11 cellular contexts compared by ENCODE assay signal in genomic region chr17:79721993-79722671, GRCh38. TPM values are rescaled to one million over a fixed set of nuclear protein-coding genes. Genes with fewer than 3 reads are reported as not detected.
DNase-seq lines count a peak whose midpoint lies in the region; ATAC-seq, FAIRE-seq and TF ChIP-seq lines count a peak whose summit lies in the region.
"Had no signal": no experiment of that assay in that cellular context is flagged by ENCODE, and none has a peak within 500 bp of the region (broad histone marks: within the 10 kb centered on the region; RNA-seq: fewer than 3 reads in every experiment).

No MANE protein-coding gene starts in this region.

- BruUV-seq in IMR-90 (replicated peaks; lab: Mats Ljungman, UMichigan), result no TSS peak
- BruUV-seq in HepG2 (replicated peaks; lab: Mats Ljungman, UMichigan), result no TSS peak

- TF ChIP-seq EP300 in HepG2 (IDR thresholded peaks at IDR 0.05; ENCODE audit: low read depth in 2 of 2, low read length in 2 of 2) (no peak), HepG2 (CRISPR knock-in tag; IDR thresholded peaks at IDR 0.05; ENCODE audit: borderline replicate concordance) (no peak)

- no peak overlapping the region for H4K8ac ChIP-seq in IMR-90 (ENCODE audit: low read depth in 2 of 2, low read length in 2 of 2)

- intact Hi-C loops in IMR-90 (cut with micrococcal nuclease) (no loop called here), HepG2 (cut with micrococcal nuclease; ENCODE audit: unreplicated experiment) (no loop called here), gastrocnemius medialis (cut with DNase I; ENCODE audit: low total_unique reads) (no loop called here)

- H2AK5ac ChIP-seq in IMR-90 (ENCODE audit: low read depth, low read length), result no peak overlapping the region

- H3K4me2 ChIP-seq in DOHH2 (ENCODE audit: low read length) (no peak overlapping the region), IMR-90 (ENCODE audit: low read depth, low read length) (no peak overlapping the region), HepG2 (ENCODE audit: low read depth, low read length) (peak overlapping the region; percentile 69)

- no peak overlapping the region for H2AK9ac ChIP-seq in IMR-90 (replicated peaks; ENCODE audit: low read depth, low read length, poor library complexity)

- H3K4me1 Mint-ChIP-seq in activated naive CD8-positive, alpha-beta T cell treated with anti-CD3 and anti-CD28 coated beads for 36 hours, result no peaks in the 10 kb centered on the region

- H3K36me3 ChIP-seq in DOHH2 (ENCODE audit: control insufficient read depth, low read length), result no peaks in the 10 kb centered on the region
- no peaks in the 10 kb centered on the region for H3K36me3 ChIP-seq in IMR-90 (ENCODE audit: control insufficient read depth, insufficient read depth, low read length)
- H3K36me3 ChIP-seq in HepG2 (replicated peaks in 1 of 2; ENCODE audit: control insufficient read depth in 1 of 2, insufficient read depth in 2 of 2, low read length in 2 of 2), result no peaks in the 10 kb centered on the region
- no peaks in the 10 kb centered on the region for H3K36me3 ChIP-seq in gastrocnemius medialis
- H3K36me3 ChIP-seq: neutrophil had no signal

- H4K20me1 ChIP-seq in DOHH2 (ENCODE audit: control insufficient read depth, insufficient read depth, low read depth, low read length) (no peaks in the 10 kb centered on the region), IMR-90 (ENCODE audit: insufficient read depth, low read length) (no peaks in the 10 kb centered on the region), HepG2 (ENCODE audit: insufficient read depth, low read length) (no peaks in the 10 kb centered on the region)

- H3K27me3 Mint-ChIP-seq in activated naive CD8-positive, alpha-beta T cell treated with anti-CD3 and anti-CD28 coated beads for 36 hours, result no peaks in the 10 kb centered on the region

- H2BK120ac ChIP-seq in IMR-90 (ENCODE audit: low read depth, low read length), result no peak overlapping the region

- no peaks in the 10 kb centered on the region for H3K9me1 ChIP-seq in IMR-90 (ENCODE audit: insufficient read depth, low read length)

- no peaks in the 10 kb centered on the region for H3K36me3 Mint-ChIP-seq in activated naive CD8-positive, alpha-beta T cell treated with anti-CD3 and anti-CD28 coated beads for 36 hours

- peak; percentile 15 for TF ChIP-seq CTCF in DOHH2 (IDR thresholded peaks at IDR 0.05; ENCODE audit: low read depth, low read length, poor library complexity, severe bottlenecking)
- TF ChIP-seq CTCF in IMR-90 (conservative IDR thresholded peaks at IDR 0.05; ENCODE audit: low read depth, low read length), result peak; percentile 16; the same call in 1 of the 2 replicates
- TF ChIP-seq CTCF in HepG2 (CRISPR knock-in tag; IDR thresholded peaks at IDR 0.05), result peak; percentile 88
- no peak for TF ChIP-seq CTCF in gastrocnemius medialis (IDR thresholded peaks at IDR 0.05 in 4 of 5, conservative IDR thresholded peaks at IDR 0.05 in 1 of 5)
- TF ChIP-seq CTCF in GM13976 (IDR thresholded peaks at IDR 0.05; ENCODE audit: borderline replicate concordance, control extremely low read depth, extremely low read depth, insufficient read depth, missing control alignments), result no peak

- H3K23ac ChIP-seq in IMR-90 (ENCODE audit: low read depth, low read length), result no peak overlapping the region

- H3K27me3 ChIP-seq in DOHH2 (ENCODE audit: control insufficient read depth, low read length), result no peaks in the 10 kb centered on the region
- peaks cover 3% of the 10 kb centered on the region; the same call in 1 of the 2 replicates for H3K27me3 ChIP-seq in IMR-90 (ENCODE audit: control insufficient read depth, insufficient read depth, low read length)
- H3K27me3 ChIP-seq in HepG2 (ENCODE audit: control insufficient read depth in 1 of 2, insufficient read depth in 2 of 2, low read length in 2 of 2), result peaks cover 0 to 23% of the 10 kb centered on the region in 2 experiments; a peak in 2 of 5 replicates
- H3K27me3 ChIP-seq in gastrocnemius medialis, result peaks cover 3 to 8% (median 3%) of the 10 kb centered on the region in 3 donors
- H3K27me3 ChIP-seq: neutrophil had no signal

- in situ Hi-C loops in IMR-90 (cut with MboI; ENCODE audit: low sequenced_read_pairs), result loop anchor here (25.0 kb wide), 1 partner anchor 635 kb away; no protein-coding TSS in a partner anchor
- in situ Hi-C loops in HepG2 (cut with HindIII; ENCODE audit: extremely low pct_ligation_motif_present, low pct_unique_long_range_greater_than_20kb), result no loop called here
- in situ Hi-C loops in gastrocnemius medialis (cut with MboI; ENCODE audit: low sequenced_read_pairs in 4 of 4), result no loop called here
- in situ Hi-C loops in GM13976 (cut with MboI; ENCODE audit: low sequenced_read_pairs, unreplicated experiment), result no loop called here

- peak; percentile 53; the same call in 1 of the 2 replicates for ATAC-seq in IMR-90 (ENCODE audit: low read depth)
- peak; percentile 93 for ATAC-seq in HepG2
- no peak for ATAC-seq in gastrocnemius medialis

- no peak overlapping the region for H3K27ac Mint-ChIP-seq in activated naive CD8-positive, alpha-beta T cell treated with anti-CD3 and anti-CD28 coated beads for 36 hours

- H3K9ac ChIP-seq in IMR-90 (ENCODE audit: low read depth, low read length) (no peak overlapping the region), HepG2 (ENCODE audit: insufficient read depth, low read depth, low read length) (no peak overlapping the region; the same call in 1 of the 2 replicates)

- WGBS in IMR-90 (ENCODE audit: extremely low coverage in 2 of 2, insufficient read length in 1 of 2), 2 experiments, result 46% methylated on average over 3 of the region's 10 CpGs; no CpG with 5 or more reads in 1 of the 2 experiments
- 15% methylated on average over 10 of the region's 10 CpGs for WGBS in HepG2 (ENCODE audit: low lambda C conversion rate)

- H3K4me3 ChIP-seq in DOHH2 (ENCODE audit: low read length), result no peak overlapping the region
- no peak overlapping the region for H3K4me3 ChIP-seq in IMR-90 (ENCODE audit: insufficient read depth, low read depth, low read length)
- H3K4me3 ChIP-seq in HepG2 (replicated peaks in 1 of 3; ENCODE audit: insufficient read depth in 1 of 3, low read depth in 2 of 3, low read length in 3 of 3), result peak overlapping the region in 2 of 3 experiments; percentile 7 to 57; a peak in 2 of 6 replicates
- H3K4me3 ChIP-seq in gastrocnemius medialis, result no peak overlapping the region

- H2AFZ ChIP-seq in IMR-90 (replicated peaks; ENCODE audit: low read length, poor library complexity), result no peak overlapping the region
- H2AFZ ChIP-seq in HepG2 (ENCODE audit: low read length), result no peak overlapping the region

- dilution Hi-C loops in IMR-90 (cut with HindIII; ENCODE audit: low sequenced_read_pairs, unreplicated experiment), result no loop called here

- POLR2A ChIA-PET in IMR-90 (lab: Charles Lee; ENCODE audit: unreplicated experiment), result no interaction called here
- POLR2A ChIA-PET in HepG2 (lab: Yijun Ruan, JAX), result interaction anchor here (1.5 kb wide), 2 partner anchors 17 to 19 kb away, joined by 5 to 7 read pairs; no protein-coding TSS in a partner anchor

- no peak overlapping the region for H2BK5ac ChIP-seq in IMR-90 (ENCODE audit: low read depth, low read length, poor library complexity, severe bottlenecking)

- peak; percentile 91 for FAIRE-seq in HepG2 (lab: Jason Lieb, UNC)

- CTCF ChIA-PET in IMR-90 (lab: Yijun Ruan, JAX), result interaction anchor here (0.6 kb wide), 1 partner anchor 13 kb away, joined by 3 read pairs; no protein-coding TSS in a partner anchor
- CTCF ChIA-PET in HepG2 (lab: Yijun Ruan, JAX; ENCODE audit: low intra/inter-chr PET ratio, low total read pairs), result interaction anchor here (1.9 kb wide), 1 partner anchor 89 kb away, joined by 8 read pairs; no protein-coding TSS in a partner anchor

- no peaks in the 10 kb centered on the region for H3F3A ChIP-seq in DOHH2 (ENCODE audit: control insufficient read depth, insufficient read depth)

- H3K56ac ChIP-seq in IMR-90 (ENCODE audit: extremely low read depth, insufficient read depth, low read length), result no peak overlapping the region

- no peak overlapping the region for H2BK20ac ChIP-seq in IMR-90 (ENCODE audit: low read depth, low read length)

- H3K4me3 Mint-ChIP-seq in activated naive CD8-positive, alpha-beta T cell treated with anti-CD3 and anti-CD28 coated beads for 36 hours, result no peak overlapping the region

- no peak overlapping the region for H3K18ac ChIP-seq in IMR-90 (ENCODE audit: low read depth, low read length)

- H3K4me1 ChIP-seq in DOHH2 (ENCODE audit: control insufficient read depth, low read length), result no peaks in the 10 kb centered on the region
- H3K4me1 ChIP-seq in IMR-90 (ENCODE audit: control insufficient read depth, insufficient read depth, low read length), result no peaks in the 10 kb centered on the region
- H3K4me1 ChIP-seq in HepG2 (ENCODE audit: insufficient read depth, low read length), result peaks cover 38% of the 10 kb centered on the region
- H3K4me1 ChIP-seq in gastrocnemius medialis, result no peaks in the 10 kb centered on the region

- H3K79me2 ChIP-seq in DOHH2 (ENCODE audit: control insufficient read depth, low read length) (no peaks in the 10 kb centered on the region), HepG2 (ENCODE audit: insufficient read depth, low read length) (no peaks in the 10 kb centered on the region)

- no peak for DNase-seq in IMR-90
- peak; percentile 70 for DNase-seq in SW480 (ENCODE audit: low spot score)
- DNase-seq in HepG2 (ENCODE audit: low spot score), result peak; percentile 64
- no peak for DNase-seq in epidermal melanocyte (ENCODE audit: insufficient read length, low spot score)
- no peak for DNase-seq in activated naive CD8-positive, alpha-beta T cell treated with anti-CD3 and anti-CD28 coated beads for 36 hours
- DNase-seq in gastrocnemius medialis, result no peak
- DNase-seq in GM13976 (ENCODE audit: low spot score), result no peak
- DNase-seq: cerebellar nuclear complex had no signal

- H3K9me2 ChIP-seq in DOHH2 (replicated peaks; ENCODE audit: control insufficient read depth, low read length), result no peaks in the 10 kb centered on the region

- no peak; the same call in 1 of the 2 replicates for TF ChIP-seq RAD21 in IMR-90 (IDR thresholded peaks at IDR 0.05; ENCODE audit: low read length)
- peak; percentile 82 for TF ChIP-seq RAD21 in HepG2 (CRISPR knock-in tag; IDR thresholded peaks at IDR 0.05)

- H4K91ac ChIP-seq in IMR-90 (ENCODE audit: insufficient read depth, low read depth, low read length), result no peak overlapping the region

- H3K9me3 Mint-ChIP-seq in activated naive CD8-positive, alpha-beta T cell treated with anti-CD3 and anti-CD28 coated beads for 36 hours, result peaks cover 1% of the 10 kb centered on the region

- no peak overlapping the region for H3K4ac ChIP-seq in IMR-90 (ENCODE audit: low read depth, low read length)

- no peaks in the 10 kb centered on the region for H3K79me1 ChIP-seq in IMR-90 (ENCODE audit: low read depth in 1 of 2, low read length in 2 of 2)

- H3K9me3 ChIP-seq in DOHH2 (ENCODE audit: control insufficient read depth, insufficient read depth, low read length) (no peaks in the 10 kb centered on the region), IMR-90 (ENCODE audit: control insufficient read depth, insufficient read depth, low read length) (0 out of 2 replicates have a peak, but pooled peaks cover 2% of the 10 kb centered on the region), HepG2 (ENCODE audit: low read length) (no peaks in the 10 kb centered on the region), gastrocnemius medialis (no peaks in the 10 kb centered on the region)
- H3K9me3 ChIP-seq: neutrophil had no signal

- no peak overlapping the region for H2BK15ac ChIP-seq in IMR-90 (ENCODE audit: low read depth, low read length)

- H4K5ac ChIP-seq in IMR-90 (ENCODE audit: low read depth, low read length), result no peak overlapping the region

- H3K27ac ChIP-seq in DOHH2 (ENCODE audit: low read depth, low read length) (no peak overlapping the region), IMR-90 (ENCODE audit: insufficient read depth, low read length) (no peak overlapping the region), HepG2 (ENCODE audit: extremely low read length, insufficient read depth, low read length) (no peak overlapping the region), gastrocnemius medialis (no peak overlapping the region)
- H3K27ac ChIP-seq: neutrophil, RWPE1 had no signal

- no peak for TF ChIP-seq POLR2A in IMR-90 (IDR thresholded peaks at IDR 0.05; ENCODE audit: low read depth, low read length)
- TF ChIP-seq POLR2A in HepG2 (IDR thresholded peaks at IDR 0.05; ENCODE audit: insufficient read depth in 1 of 2, low read depth in 2 of 2, low read length in 2 of 2), result no peak
- TF ChIP-seq POLR2A in gastrocnemius medialis (IDR thresholded peaks at IDR 0.05), result no peak

- H3K14ac ChIP-seq in IMR-90 (replicated peaks; ENCODE audit: low read depth, low read length), result no peak overlapping the region

RNA-seq across cellular contexts. Expression of gene ENPP7, which starts 8.6 kb away (rescaled TPM):
- not detected in 2 replicates for total RNA-seq in IMR-90 (2012; rRNA removed)
- polyA plus RNA-seq in IMR-90 (2012; rRNA removed), result not detected in 2 replicates
- not detected in 2 replicates for polyA plus RNA-seq in IMR-90 (2012; cell fraction: cytosol; rRNA removed)
- not detected in 2 replicates for polyA plus RNA-seq in IMR-90 (2012; cell fraction: nucleus; rRNA removed; ENCODE audit: low replicate concordance)
- 0.76 and 2.2 TPM in 2 replicates for total RNA-seq in HepG2 (2016; rRNA removed; fragmentation: Illumina TruSeq; extraction: Trizol)
- total RNA-seq in HepG2 (2016; cell fraction: cytosol; rRNA removed; fragmentation: Illumina TruSeq; extraction: Trizol; ENCODE audit: low read depth), result 0.30 TPM in 1 of 2 replicates, not detected in the other
- total RNA-seq in HepG2 (2016; cell fraction: insoluble cytoplasmic fraction; rRNA removed; fragmentation: Illumina TruSeq; extraction: Trizol), result 0.54 and 2.3 TPM in 2 replicates
- total RNA-seq in HepG2 (2016; cell fraction: membrane; rRNA removed; fragmentation: Illumina TruSeq; extraction: Trizol), result 0.28 and 0.41 TPM in 2 replicates
- 3.2 and 3.4 TPM in 2 replicates for total RNA-seq in HepG2 (2016; cell fraction: nucleus; rRNA removed; fragmentation: Illumina TruSeq; extraction: Trizol)
- polyA plus RNA-seq in HepG2 (2011; rRNA removed), result 1.1 and 2.2 TPM in 2 replicates
- polyA plus RNA-seq in HepG2 (2011; cell fraction: cytosol; rRNA removed), result 1.2 and 1.3 TPM in 2 replicates
- polyA plus RNA-seq in HepG2 (2011; cell fraction: nucleus; rRNA removed), result 5.5 and 5.6 TPM in 2 replicates
- 1.7 and 2.5 TPM in 2 replicates for polyA plus RNA-seq in HepG2 (2012)
- polyA plus RNA-seq in HepG2 (2016; cell fraction: cytosol; fragmentation: Illumina TruSeq; extraction: Trizol; ENCODE audit: low read depth), result 0.20 and 0.24 TPM in 2 replicates
- 0.19 and 0.36 TPM in 2 replicates for polyA plus RNA-seq in HepG2 (2016; cell fraction: insoluble cytoplasmic fraction; fragmentation: Illumina TruSeq; extraction: Trizol; ENCODE audit: low read depth)
- 0.15 and 0.29 TPM in 2 replicates for polyA plus RNA-seq in HepG2 (2016; cell fraction: membrane; fragmentation: Illumina TruSeq; extraction: Trizol; ENCODE audit: low read depth)
- 1.4 and 2.3 TPM in 2 replicates for polyA plus RNA-seq in HepG2 (2016; cell fraction: nucleus; fragmentation: Illumina TruSeq; extraction: Trizol; ENCODE audit: insufficient read depth, low read depth)
- 6.6 TPM in 1 of 2 replicates, not detected in the other for polyA minus RNA-seq in HepG2 (2011; rRNA and poly(A)+ RNA removed; ENCODE audit: low replicate concordance)
- 0.79 and 1.1 TPM in 2 replicates for polyA minus RNA-seq in HepG2 (2011; cell fraction: cytosol; rRNA and poly(A)+ RNA removed)
- 10.6 and 12.7 TPM in 2 replicates for polyA minus RNA-seq in HepG2 (2011; cell fraction: nucleus; rRNA and poly(A)+ RNA removed)
- not detected for total RNA-seq in activated naive CD8-positive, alpha-beta T cell treated with anti-CD3 and anti-CD28 coated beads for 36 hours
- total RNA-seq in gastrocnemius medialis, result not detected

RNA-seq across cellular contexts. Expression of gene CBX2, which starts 55.8 kb away (rescaled TPM):
- total RNA-seq in IMR-90 (2012; rRNA removed), result 2.0 and 2.2 TPM in 2 replicates
- 3.2 and 4.0 TPM in 2 replicates for polyA plus RNA-seq in IMR-90 (2012; rRNA removed)
- polyA plus RNA-seq in IMR-90 (2012; cell fraction: cytosol; rRNA removed), result 2.9 and 4.0 TPM in 2 replicates
- 4.3 and 7.7 TPM in 2 replicates for polyA plus RNA-seq in IMR-90 (2012; cell fraction: nucleus; rRNA removed; ENCODE audit: low replicate concordance)
- total RNA-seq in HepG2 (2016; rRNA removed; fragmentation: Illumina TruSeq; extraction: Trizol), result 13.0 and 14.5 TPM in 2 replicates
- total RNA-seq in HepG2 (2016; cell fraction: cytosol; rRNA removed; fragmentation: Illumina TruSeq; extraction: Trizol; ENCODE audit: low read depth), result 6.8 and 7.5 TPM in 2 replicates
- total RNA-seq in HepG2 (2016; cell fraction: insoluble cytoplasmic fraction; rRNA removed; fragmentation: Illumina TruSeq; extraction: Trizol), result 11.8 and 15.7 TPM in 2 replicates
- 9.1 and 10.9 TPM in 2 replicates for total RNA-seq in HepG2 (2016; cell fraction: membrane; rRNA removed; fragmentation: Illumina TruSeq; extraction: Trizol)
- 11.8 and 14.3 TPM in 2 replicates for total RNA-seq in HepG2 (2016; cell fraction: nucleus; rRNA removed; fragmentation: Illumina TruSeq; extraction: Trizol)
- 31.1 and 40.2 TPM in 2 replicates for polyA plus RNA-seq in HepG2 (2011; rRNA removed)
- polyA plus RNA-seq in HepG2 (2011; cell fraction: cytosol; rRNA removed), result 25.9 and 34.2 TPM in 2 replicates
- polyA plus RNA-seq in HepG2 (2011; cell fraction: nucleus; rRNA removed), result 90.7 and 95.7 TPM in 2 replicates
- 41.2 and 46.2 TPM in 2 replicates for polyA plus RNA-seq in HepG2 (2012)
- 4.2 and 5.6 TPM in 2 replicates for polyA plus RNA-seq in HepG2 (2016; cell fraction: cytosol; fragmentation: Illumina TruSeq; extraction: Trizol; ENCODE audit: low read depth)
- polyA plus RNA-seq in HepG2 (2016; cell fraction: insoluble cytoplasmic fraction; fragmentation: Illumina TruSeq; extraction: Trizol; ENCODE audit: low read depth), result 9.1 and 12.0 TPM in 2 replicates
- 3.9 and 6.0 TPM in 2 replicates for polyA plus RNA-seq in HepG2 (2016; cell fraction: membrane; fragmentation: Illumina TruSeq; extraction: Trizol; ENCODE audit: low read depth)
- polyA plus RNA-seq in HepG2 (2016; cell fraction: nucleus; fragmentation: Illumina TruSeq; extraction: Trizol; ENCODE audit: insufficient read depth, low read depth), result 18.6 and 21.1 TPM in 2 replicates
- polyA minus RNA-seq in HepG2 (2011; rRNA and poly(A)+ RNA removed; ENCODE audit: low replicate concordance), result 42.9 and 69.2 TPM in 2 replicates
- 31.2 and 31.6 TPM in 2 replicates for polyA minus RNA-seq in HepG2 (2011; cell fraction: cytosol; rRNA and poly(A)+ RNA removed)
- polyA minus RNA-seq in HepG2 (2011; cell fraction: nucleus; rRNA and poly(A)+ RNA removed), result 17.8 and 22.4 TPM in 2 replicates
- 1 to 10 TPM; 5.2 to 5.4 TPM for total RNA-seq in activated naive CD8-positive, alpha-beta T cell treated with anti-CD3 and anti-CD28 coated beads for 36 hours
- 1 to 10 TPM in 1 of 4 donors, under 1 TPM in 2, not detected in 1; 0.13 to 1.1 (median 0.42) TPM for total RNA-seq in gastrocnemius medialis

Comparison
In these comparisons a context has a peak if more than half of its experiments do, and no peak if none do; other contexts are left out.
1. H3K4me3 ChIP-seq: peak in HepG2 (2 of 3); none in DOHH2 (single experiment), IMR-90 (single experiment) and gastrocnemius medialis (0 of 4).
2. CTCF ChIP-seq: peak in DOHH2 (single experiment), IMR-90 (single experiment) and HepG2 (single experiment); none in gastrocnemius medialis (0 of 5) and GM13976 (single experiment).
3. ATAC-seq: peak in IMR-90 (single experiment) and HepG2 (single experiment); none in gastrocnemius medialis (0 of 2).
4. DNase-seq: peak in SW480 (single experiment) and HepG2 (single experiment); none in IMR-90 (single experiment), epidermal melanocyte (single experiment), activated naive CD8-positive, alpha-beta T cell treated with anti-CD3 and anti-CD28 coated beads for 36 hours (single experiment), gastrocnemius medialis (0 of 2) and GM13976 (single experiment).